In genomic region chr9:68949271-68950000, GRCh38 we compare ENCODE assay signal across 10 cellular contexts.
DNase-seq lines count a peak whose midpoint lies in the region; ATAC-seq, FAIRE-seq and TF ChIP-seq lines count a peak whose summit lies in the region.
"Had no signal": no experiment of that assay in that cellular context is flagged by ENCODE, and none has a peak within 500 bp of the region (broad histone marks: within the 10 kb centered on the region; RNA-seq: fewer than 3 reads in every experiment).

No MANE protein-coding gene starts in this region.

- H3K27ac ChIP-seq in muscle layer of colon (ENCODE audit: low read depth, low read length) = peak overlapping the region; percentile 58

- POLR2A ChIA-PET in activated CD4-positive, alpha-beta memory T cell treated with anti-CD3 and anti-CD28 coated beads, Interleukin-2, amount 10 ng/mL, durations not matched to agents 7 days and 5 days (lab: Charles Lee) = interaction anchor here (1.1 to 1.4 kb wide), 2 partner anchors 15 to 25 kb away, joined by 3 to 4 read pairs; no protein-coding TSS in a partner anchor

- H3K9ac ChIP-seq in muscle layer of colon (ENCODE audit: low read length) = peak overlapping the region; percentile 17

- DNase-seq in D721Med (ENCODE audit: insufficient read length, low spot score) (no peak), SIG-M5 (lab: John Stamatoyannopoulos, UW) (no peak)
- DNase-seq in activated CD4-positive, alpha-beta memory T cell treated with anti-CD3 and anti-CD28 coated beads, Interleukin-2, amount 10 ng/mL, durations not matched to agents 7 days and 5 days = peak; percentile 27
- DNase-seq: amniotic stem cell, NCI-H2171 had no signal

- no peak overlapping the region for H3K27ac Mint-ChIP-seq in activated CD4-positive, alpha-beta memory T cell treated with anti-CD3 and anti-CD28 coated beads, Interleukin-2, amount 10 ng/mL, durations not matched to agents 7 days and 5 days

- H3K27me3 ChIP-seq in muscle layer of colon (ENCODE audit: control insufficient read depth in 1 of 2, insufficient read depth in 2 of 2, low read length in 2 of 2) = no peaks in the 10 kb centered on the region

- no peak overlapping the region for H3K4me3 Mint-ChIP-seq in activated CD4-positive, alpha-beta memory T cell treated with anti-CD3 and anti-CD28 coated beads, Interleukin-2, amount 10 ng/mL, durations not matched to agents 7 days and 5 days

- H3K9me3 Mint-ChIP-seq in activated CD4-positive, alpha-beta memory T cell treated with anti-CD3 and anti-CD28 coated beads, Interleukin-2, amount 10 ng/mL, durations not matched to agents 7 days and 5 days = no peaks in the 10 kb centered on the region

- FAIRE-seq in D721Med (lab: Jason Lieb, UNC) = no peak

- no peaks in the 10 kb centered on the region for H3K36me3 ChIP-seq in muscle layer of colon (ENCODE audit: insufficient read depth, low read length)

- ATAC-seq in HG03066 (IDR thresholded peaks at IDR 0.05; ENCODE audit: low read depth, unreplicated experiment) (peak; percentile 36), GM21825 (IDR thresholded peaks at IDR 0.05; ENCODE audit: unreplicated experiment) (no peak), HG02759 (IDR thresholded peaks at IDR 0.05; ENCODE audit: unreplicated experiment) (no peak), HG02981 (IDR thresholded peaks at IDR 0.05; ENCODE audit: unreplicated experiment) (no peak)

- TF ChIP-seq CTCF in D721Med (IDR thresholded peaks at IDR 0.05; ENCODE audit: insufficient read depth, missing control alignments) = peak; percentile 59

- H3K9me3 ChIP-seq in muscle layer of colon (ENCODE audit: low read length) = no peaks in the 10 kb centered on the region

- no peaks in the 10 kb centered on the region for H3K36me3 Mint-ChIP-seq in activated CD4-positive, alpha-beta memory T cell treated with anti-CD3 and anti-CD28 coated beads, Interleukin-2, amount 10 ng/mL, durations not matched to agents 7 days and 5 days (ENCODE audit: low read depth)

- CTCF ChIA-PET in activated CD4-positive, alpha-beta memory T cell treated with anti-CD3 and anti-CD28 coated beads, Interleukin-2, amount 10 ng/mL, durations not matched to agents 7 days and 5 days (lab: Charles Lee) = interaction anchor here (0.7 to 1.6 kb wide), 8 partner anchors 8 to 382 kb away, joined by 3 to 6 read pairs (median 4); no protein-coding TSS in a partner anchor

- no peaks in the 10 kb centered on the region for H3K4me1 ChIP-seq in muscle layer of colon (ENCODE audit: insufficient read depth, low read length)

- peaks cover 53% of the 10 kb centered on the region for H3K4me1 Mint-ChIP-seq in activated CD4-positive, alpha-beta memory T cell treated with anti-CD3 and anti-CD28 coated beads, Interleukin-2, amount 10 ng/mL, durations not matched to agents 7 days and 5 days

- peak overlapping the region in 1 of 2 donors; percentile 11 for H3K4me3 ChIP-seq in muscle layer of colon (ENCODE audit: low read depth in 1 of 2, low read length in 2 of 2)

- no peaks in the 10 kb centered on the region for H3K27me3 Mint-ChIP-seq in activated CD4-positive, alpha-beta memory T cell treated with anti-CD3 and anti-CD28 coated beads, Interleukin-2, amount 10 ng/mL, durations not matched to agents 7 days and 5 days
